16 cellular contexts compared by ENCODE assay signal in genomic region chr10:119997429-119997828, GRCh38.
"Had no signal": no experiment of that assay in that cellular context is flagged by ENCODE, and none has a peak within 500 bp of the region (broad histone marks: within the 10 kb centered on the region; RNA-seq: fewer than 3 reads in every experiment).

No MANE protein-coding gene starts in this region.

- H3K9me3 ChIP-seq: colonic mucosa, prostate gland, testis had no signal

- H3K4me2 ChIP-seq: hepatocyte had no signal

- H2AFZ ChIP-seq: hepatocyte, parathyroid adenoma had no signal

- H3K27me3 ChIP-seq: colonic mucosa, hepatocyte, testis, tibial nerve had no signal

- H3K4me1 ChIP-seq: colonic mucosa, parathyroid adenoma, prostate gland, testis, tibial nerve had no signal

- DNase-seq: colonic mucosa; dermis blood vessel endothelial cell; foreskin melanocyte; head of caudate nucleus; naive B cell; stimulated activated CD4-positive, alpha-beta T cell treated with anti-CD3 and anti-CD28 coated beads, Interleukin-2, amount 100 ng/mL, for 24 hours; stimulated activated CD4-positive, alpha-beta T cell treated with anti-CD3 and anti-CD28 coated beads, Interleukin-4, amount 100 ng/mL, for 4 hours; stimulated activated naive B cell treated with anti-CD40 and anti-IgM and Interleukin-4, amounts not matched to agents 10 μg/mL and 1 μg/mL and 100 μg/mL, for 72 hours; stimulated activated naive CD8-positive, alpha-beta T cell treated with anti-CD3 and anti-CD28 coated beads, Interleukin-15, amount 100 ng/mL, for 72 hours; testis had no signal

- H3K9ac ChIP-seq: parathyroid adenoma had no signal

- H3K36me3 ChIP-seq: colonic mucosa, prostate gland, tibial nerve had no signal

- ATAC-seq: sciatic nerve; stimulated activated naive B cell treated with anti-CD40 and anti-IgM and Interleukin-4, amounts not matched to agents 10 μg/mL and 1 μg/mL and 100 μg/mL, for 72 hours; stimulated activated naive CD8-positive, alpha-beta T cell treated with anti-CD3 and anti-CD28 coated beads, Interleukin-15, amount 100 ng/mL, for 72 hours had no signal

- H3K27ac ChIP-seq: colonic mucosa, hepatocyte, parathyroid adenoma, prostate gland, skin epidermis, testis, tibial nerve had no signal

- H3K4me3 ChIP-seq: colonic mucosa, hepatocyte, prostate gland, skin epidermis, testis, tibial nerve had no signal

- H3K79me2 ChIP-seq: hepatocyte, parathyroid adenoma had no signal
